In the genomic region with DNA sequence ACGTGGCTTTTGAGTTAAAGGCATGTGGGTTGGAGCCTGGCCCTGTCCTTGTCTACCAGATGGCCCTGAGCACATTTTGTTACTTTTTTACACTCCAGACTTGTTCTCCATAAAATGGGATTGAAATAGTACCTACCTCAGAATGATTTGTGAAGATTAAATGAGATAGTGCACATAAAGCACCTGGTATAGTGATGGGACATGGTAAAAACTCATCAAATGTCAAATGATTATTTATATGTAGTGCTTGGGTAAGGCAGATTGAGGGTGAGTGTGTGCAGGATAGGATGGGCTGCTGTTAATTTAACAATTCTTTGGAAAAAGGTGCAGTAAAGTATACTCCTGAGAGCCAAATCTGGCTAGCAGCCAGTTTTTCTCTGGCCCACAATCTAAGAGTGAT, we compare ENCODE assay signal across 26 cellular contexts.
"Had no signal": no experiment of that assay in that cellular context is flagged by ENCODE, and none has a peak within 500 bp of the region (broad histone marks: within the 10 kb centered on the region; RNA-seq: fewer than 3 reads in every experiment).

No MANE protein-coding gene starts in this region.

- ATAC-seq: activated CD8-positive, alpha-beta T cell treated with anti-CD3 and anti-CD28 coated beads for 36 hours; activated T-cell treated with anti-CD3 and anti-CD28 coated beads, Interleukin-2, amount 50 U/mL, for 72 hours; activated T-helper 17 cell treated with anti-CD3 and anti-CD28 coated beads, Interleukin-2, amount 50 U/mL, for 72 hours had no signal

- DNase-seq: activated CD4-positive, alpha-beta T cell treated with anti-CD3 and anti-CD28 coated beads, Interleukin-2, amount 10 ng/mL, durations not matched to agents 24 days and 14 days; activated CD4-positive, alpha-beta T cell treated with anti-CD3 and anti-CD28 coated beads, Interleukin-2, amount 50 U/mL, for 4 hours; activated CD8-positive, alpha-beta T cell treated with anti-CD3 and anti-CD28 coated beads for 36 hours; activated effector memory CD4-positive, alpha-beta T cell treated with anti-CD3 and anti-CD28 coated beads, Interleukin-2, amount 50 U/mL, for 16 hours; activated naive CD4-positive, alpha-beta T cell; activated naive CD4-positive, alpha-beta T cell treated with anti-CD3 and anti-CD28 coated beads, Interleukin-2, amount 50 U/mL, for 16 hours; activated naive CD8-positive, alpha-beta T cell treated with anti-CD3 and anti-CD28 coated beads for 36 hours; activated T-cell treated with anti-CD3 and anti-CD28 coated beads, Interleukin-2, amount 50 U/mL, for 1 hour; activated T-cell treated with anti-CD3 and anti-CD28 coated beads, Interleukin-2, amount 50 U/mL, for 72 hours; amniotic stem cell; caudate nucleus; MM.1S; MV-4-11; NCI-H1092; NCI-H1436 treated with DMSO at 0.1 percent for 48 hours; NCI-H2107; NCI-H2171 treated with DMSO at 0.1 percent for 48 hours; NCI-H2227 treated with DMSO at 0.1 percent for 48 hours; NCI-H524 treated with DMSO at 0.1 percent for 48 hours; Right ventricle myocardium superior; SK-N-SH had no signal

- H3K9ac ChIP-seq: KMS-11, SK-N-SH had no signal

- H3K9me3 ChIP-seq: SK-N-SH had no signal

- H3K27ac ChIP-seq: KMS-11 had no signal

- FAIRE-seq: astrocyte, bronchial epithelial cell, TTC549 had no signal

- H3K4me2 ChIP-seq: KMS-11, SK-N-SH had no signal
